In genomic region chr12:119876761-119877638, GRCh38 we compare ENCODE assay signal across 8 cellular contexts. TPM values are rescaled to one million over a fixed set of nuclear protein-coding genes. Genes with fewer than 3 reads are reported as not detected.
DNase-seq lines count a peak whose midpoint lies in the region; ATAC-seq and TF ChIP-seq lines count a peak whose summit lies in the region.

CIT (minus strand) TSS chr12:119877320; CDS start chr12:119876168, 1,152 bp downstream.

- no peaks in the 10 kb centered on the region for H3K36me3 Mint-ChIP-seq in IgD-negative memory B cell

- DNase-seq in DMS153 (lab: John Stamatoyannopoulos, UW) (peak; percentile 93), OCI-M1 (lab: John Stamatoyannopoulos, UW) (peak; percentile 96), activated T-cell treated with anti-CD3 and anti-CD28 coated beads for 1 hour (ENCODE audit: low read depth) (peak; percentile 74), epithelial cell of prostate (ENCODE audit: low read depth, low spot score) (peak; percentile 78), mucosa of descending colon (peak; percentile 90 to 94 (median 91))
- peak; percentile 55 to 73 for DNase-seq in stimulated activated CD8-positive, alpha-beta memory T cell treated with anti-CD3 and anti-CD28 coated beads, Interleukin-4, amount 100 ng/mL, for 1 hour (ENCODE audit: low read depth in 2 of 2, low spot score in 1 of 2)

- no peaks in the 10 kb centered on the region for H3K9me3 ChIP-seq in mucosa of descending colon

- no peak within 1 kb of the TSS for H3K27ac ChIP-seq in epithelial cell of prostate

- ATAC-seq in GM21576 (IDR thresholded peaks at IDR 0.05; ENCODE audit: unreplicated experiment) (peak; percentile 99), mucosa of descending colon (peak; percentile 100)

- H3K27me3 Mint-ChIP-seq in IgD-negative memory B cell: peaks cover 4% of the 10 kb centered on the region

- H3K4me3 ChIP-seq in mucosa of descending colon: peak within 1 kb of the TSS; percentile 70

- no peaks in the 10 kb centered on the region for H3K9me3 Mint-ChIP-seq in IgD-negative memory B cell

- peak within 1 kb of the TSS in 2 of 3 donors; percentile 42 to 88 for H3K27ac Mint-ChIP-seq in IgD-negative memory B cell

- H3K36me3 ChIP-seq in mucosa of descending colon (ENCODE audit: low read depth): no peaks in the 10 kb centered on the region

- no peak for TF ChIP-seq CTCF in mucosa of descending colon (IDR thresholded peaks at IDR 0.05)

- peaks cover 0 to 13% (median 3%) of the 10 kb centered on the region in 3 donors for H3K4me1 Mint-ChIP-seq in IgD-negative memory B cell

- H3K4me1 ChIP-seq in mucosa of descending colon (ENCODE audit: low read depth): peaks cover 2% of the 10 kb centered on the region

- H3K4me3 Mint-ChIP-seq in IgD-negative memory B cell: peak within 1 kb of the TSS; percentile 66 to 92 (median 89)

- intact Hi-C loops in mucosa of descending colon (cut with DNase I, micrococcal nuclease): no loop called here

RNA-seq across cellular contexts. Expression of gene CIT, which starts in this region (rescaled TPM):
- polyA plus RNA-seq in IgD-negative memory B cell: not detected
- 10 to 100 TPM in 2 of 3 donors, 1 to 10 TPM in 1; 7.5 to 20.5 (median 11.2) TPM for total RNA-seq in mucosa of descending colon
